ENCODE assay signal across 8 cellular contexts in genomic region chr6:30720738-30721197, GRCh38. TPM values are rescaled to one million over a fixed set of nuclear protein-coding genes. Genes with fewer than 3 reads are reported as not detected.
DNase-seq lines count a peak whose midpoint lies in the region; ATAC-seq and TF ChIP-seq lines count a peak whose summit lies in the region.

No MANE protein-coding gene starts in this region.

- H3K27ac ChIP-seq in coronary artery, result peak overlapping the region; percentile 92 to 95
- peak overlapping the region; percentile 81 to 91 (median 90) for H3K27ac ChIP-seq in right lobe of liver

- H3K27me3 ChIP-seq in right lobe of liver, result no peaks in the 10 kb centered on the region

- ATAC-seq in right lobe of liver (peak; percentile 18 to 25 (median 24)), HG03442 (IDR thresholded peaks at IDR 0.05; ENCODE audit: unreplicated experiment) (no peak), HG02571 (IDR thresholded peaks at IDR 0.05; ENCODE audit: unreplicated experiment) (no peak)

- H3K4me3 ChIP-seq in GM12865 (ENCODE audit: low read depth, low read length) (peak overlapping the region; percentile 92), coronary artery (peak overlapping the region; percentile 75), right lobe of liver (peak overlapping the region; percentile 84 to 94 (median 91))

- DNase-seq in GM12865 (ENCODE audit: low read depth) (peak; percentile 86), NCI-H2171 treated with DMSO at 0.1 percent for 48 hours (lab: John Stamatoyannopoulos, UW) (peak; percentile 82), coronary artery (ENCODE audit: low spot score) (peak; percentile 85), right lobe of liver (peak; percentile 81 to 85 (median 83))
- DNase-seq in activated CD4-positive, alpha-beta T cell treated with anti-CD3 and anti-CD28 coated beads for 1 hour, result peak; percentile 47
- peak; percentile 53 to 64 for DNase-seq in stimulated activated CD4-positive, alpha-beta T cell treated with anti-CD3 and anti-CD28 coated beads, Interleukin-4, amount 100 ng/mL, for 4 hours

- TF ChIP-seq POLR2A in right lobe of liver (IDR thresholded peaks at IDR 0.05), result no peak

- H3K4me1 ChIP-seq in right lobe of liver, result peaks cover 0 to 41% (median 16%) of the 10 kb centered on the region in 4 donors

- peaks cover 9 to 34% (median 19%) of the 10 kb centered on the region in 4 donors for H3K36me3 ChIP-seq in right lobe of liver

- under 1% methylated on average over 22 of the region's 29 CpGs for WGBS in right lobe of liver (ENCODE audit: insufficient coverage, low coverage, low lambda C conversion rate, missing lambda C conversion rate)

- TF ChIP-seq CTCF in GM12865 (IDR thresholded peaks at IDR 0.05; ENCODE audit: insufficient read depth, low read depth, low read length, missing control alignments), result no peak
- TF ChIP-seq CTCF in coronary artery (IDR thresholded peaks at IDR 0.05), result no peak
- TF ChIP-seq CTCF in right lobe of liver (IDR thresholded peaks at IDR 0.05), result no peak

- no peaks in the 10 kb centered on the region for H3K9me3 ChIP-seq in right lobe of liver

- intact Hi-C loops in right lobe of liver (cut with DNase I), result no loop called here

RNA-seq across cellular contexts. Expression of gene TUBB, which starts 0.6 kb away (rescaled TPM):
- total RNA-seq in right lobe of liver, result 100 to 1,000 TPM; 150 to 268 (median 241) TPM

RNA-seq across cellular contexts. Expression of gene MDC1, which starts 3.7 kb away (rescaled TPM):
- 10 to 100 TPM in 4 of 6 experiments, 1 to 10 TPM in 2; 8.8 to 15.5 (median 12.1) TPM for total RNA-seq in right lobe of liver

RNA-seq across cellular contexts. Expression of gene FLOT1, which starts 21.7 kb away (rescaled TPM):
- 10 to 100 TPM; 37.1 to 92.2 (median 73.5) TPM for total RNA-seq in right lobe of liver

RNA-seq across cellular contexts. Expression of gene IER3, which starts 23.6 kb away (rescaled TPM):
- total RNA-seq in right lobe of liver, result 10 to 100 TPM in 3 of 6 experiments, 1 to 10 TPM in 3; 2.8 to 72.3 (median 24.5) TPM

RNA-seq across cellular contexts. Expression of gene NRM, which starts 30.0 kb away (rescaled TPM):
- total RNA-seq in right lobe of liver, result 1 to 10 TPM; 1.2 to 2.7 (median 1.9) TPM

Comparison
In these comparisons a context has a peak if more than half of its experiments do, and no peak if none do; other contexts are left out.
1. ATAC-seq: peak in right lobe of liver (4 of 4); none in HG03442 (single experiment) and HG02571 (single experiment).
2. Peak in every context shown above with its lines, with median percentiles within 50 percentile points of each other: DNase-seq and H3K4me3 ChIP-seq.